8 cellular contexts compared by ENCODE assay signal in the genomic region with DNA sequence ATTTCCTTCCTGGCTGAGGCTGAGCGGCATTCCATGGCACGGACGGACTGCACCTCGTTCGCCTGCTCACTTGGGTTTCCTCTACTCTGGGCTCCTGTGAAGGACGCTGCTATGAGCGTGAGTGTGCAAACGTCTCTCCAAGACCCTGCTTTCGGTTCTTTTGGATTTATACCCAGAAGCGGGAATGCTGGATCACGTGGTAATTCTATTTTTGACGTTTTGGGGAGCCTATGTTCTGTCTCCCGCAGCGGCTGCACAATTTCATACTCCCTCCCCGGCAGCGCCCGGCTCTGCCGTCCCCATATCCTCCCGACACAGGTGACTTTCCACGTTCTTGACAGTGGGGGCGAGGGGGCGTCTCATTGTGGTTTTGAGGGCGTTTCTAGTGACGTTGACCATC.
"Had no signal": no experiment of that assay in that cellular context is flagged by ENCODE, and none has a peak within 500 bp of the region (broad histone marks: within the 10 kb centered on the region; RNA-seq: fewer than 3 reads in every experiment).

No MANE protein-coding gene starts in this region.

- ATAC-seq: GM12878 had no signal

- FAIRE-seq: G401.6, GM12878, GM12891, GM12892, GM18507, GM19239 had no signal

- H3K4me3 ChIP-seq: GM12878 had no signal

- DNase-seq: GDM1, GF-D8 had no signal
